In genomic region chr2:95019572-95019971, GRCh38 we compare ENCODE assay signal across 22 cellular contexts. TPM values are rescaled to one million over a fixed set of nuclear protein-coding genes. Genes with fewer than 3 reads are reported as not detected.
A peak's percentile ranks its signal among the peaks of the same experiment; 100 is the strongest.
DNase-seq lines count a peak whose midpoint lies in the region; ATAC-seq and TF ChIP-seq lines count a peak whose summit lies in the region.
"Had no signal": no experiment of that assay in that cellular context is flagged by ENCODE, and none has a peak within 500 bp of the region (broad histone marks: within the 10 kb centered on the region; RNA-seq: fewer than 3 reads in every experiment).

No MANE protein-coding gene starts in this region.

- H3K27ac ChIP-seq in KOPT-K1 (ENCODE audit: low read depth, low read length, poor library complexity, severe bottlenecking) (peak overlapping the region; percentile 28), angular gyrus (ENCODE audit: low read depth, low read length) (peak overlapping the region; percentile 56), osteoblast (ENCODE audit: low read depth, low read length) (no peak overlapping the region)
- H3K27ac ChIP-seq: KMS-11, Peyer's patch had no signal

- no peak overlapping the region for H3K4me2 ChIP-seq in osteoblast (ENCODE audit: insufficient read depth, low read length)
- H3K4me2 ChIP-seq: KMS-11 had no signal

- no peak overlapping the region for H2AFZ ChIP-seq in osteoblast (ENCODE audit: low read length)

- no peak overlapping the region for H3K4me3 Mint-ChIP-seq in glutamatergic neuron (ENCODE audit: unreplicated experiment)
- H3K4me3 Mint-ChIP-seq: CD4-positive, alpha-beta memory T cell had no signal

- ATAC-seq in GM19035 (IDR thresholded peaks at IDR 0.05; ENCODE audit: unreplicated experiment), result no peak
- ATAC-seq: HepG2, SK-N-SH treated with all-trans-retinoic acid at 6 μM for 48 hours had no signal

- H4K20me1 ChIP-seq in osteoblast (ENCODE audit: insufficient read depth, low read length), result no peaks in the 10 kb centered on the region

- no peaks in the 10 kb centered on the region for H3K79me2 ChIP-seq in osteoblast (ENCODE audit: insufficient read depth, low read length)

- H3K36me3 Mint-ChIP-seq in glutamatergic neuron (ENCODE audit: unreplicated experiment), result peaks cover 8% of the 10 kb centered on the region
- H3K36me3 Mint-ChIP-seq: CD4-positive, alpha-beta memory T cell had no signal

- peak overlapping the region; percentile 44 for H3K27ac Mint-ChIP-seq in glutamatergic neuron (ENCODE audit: unreplicated experiment)

- no peaks in the 10 kb centered on the region for H3K4me1 ChIP-seq in osteoblast (ENCODE audit: insufficient read depth, low read length)
- H3K4me1 ChIP-seq: Peyer's patch had no signal

- H3K36me3 ChIP-seq in KOPT-K1 (ENCODE audit: insufficient read depth, low read length) (no peaks in the 10 kb centered on the region), osteoblast (ENCODE audit: insufficient read depth, low read length) (no peaks in the 10 kb centered on the region)
- H3K36me3 ChIP-seq: Peyer's patch had no signal

- H3K9me3 Mint-ChIP-seq in glutamatergic neuron (ENCODE audit: unreplicated experiment), result peaks cover 6% of the 10 kb centered on the region

- H3K27me3 ChIP-seq in osteoblast (ENCODE audit: insufficient read depth, low read length), result peaks cover 30% of the 10 kb centered on the region

- H3K9me3 ChIP-seq in KOPT-K1 (ENCODE audit: insufficient read depth, low read length, poor library complexity, severe bottlenecking) (no peaks in the 10 kb centered on the region), osteoblast (ENCODE audit: low read depth, low read length) (no peaks in the 10 kb centered on the region)
- H3K9me3 ChIP-seq: Peyer's patch had no signal

- no peak for TF ChIP-seq CTCF in glutamatergic neuron (IDR thresholded peaks at IDR 0.05; ENCODE audit: partially characterized antibody, unreplicated experiment)
- TF ChIP-seq CTCF in osteoblast (IDR thresholded peaks at IDR 0.05; ENCODE audit: extremely low read depth, low read depth, low read length), result no peak

- no peak overlapping the region for H3K4me3 ChIP-seq in osteoblast (ENCODE audit: insufficient read depth, low read length)
- H3K4me3 ChIP-seq: Peyer's patch had no signal

- peaks cover 17% of the 10 kb centered on the region for H3K27me3 Mint-ChIP-seq in glutamatergic neuron (ENCODE audit: unreplicated experiment)
- H3K27me3 Mint-ChIP-seq: CD4-positive, alpha-beta memory T cell had no signal

- DNase-seq in glutamatergic neuron (no peak), osteoblast (ENCODE audit: insufficient read length, low spot score, missing footprints) (peak; percentile 37), NCI-H226 (no peak), SKM-1 (lab: John Stamatoyannopoulos, UW; ENCODE audit: unreplicated experiment) (no peak)
- DNase-seq in stimulated activated CD4-positive, alpha-beta T cell treated with anti-CD3 and anti-CD28 coated beads, Interleukin-12 subunit alpha, Interleukin-12 subunit beta, amount 100 ng/mL, for 4 hours, result no peak
- DNase-seq: Calu3; CD4-positive, alpha-beta memory T cell; GDM1; NCI-H1048; NCI-H1436 treated with DMSO at 0.1 percent for 48 hours; NCI-H2029 treated with DMSO at 0.1 percent for 48 hours; NCI-H510A treated with DMSO at 0.1 percent for 48 hours; Peyer's patch; SHP77 treated with DMSO at 0.1 percent for 48 hours had no signal

- H3K4me1 Mint-ChIP-seq in glutamatergic neuron (ENCODE audit: low read depth, unreplicated experiment), result peaks cover 11% of the 10 kb centered on the region

RNA-seq across cellular contexts. Expression of gene MAL, which starts 5.9 kb away (rescaled TPM):
- total RNA-seq in glutamatergic neuron (ENCODE audit: unreplicated experiment) (9.0 TPM), osteoblast (not detected in 2 replicates)
- total RNA-seq: Calu3, H1, HepG2, MCF 10A had no signal

Comparison
In these comparisons a context has a peak if more than half of its experiments do, and no peak if none do; other contexts are left out.
1. RNA of gene MAL, which starts 5.9 kb away (total RNA-seq): 9.0 TPM in glutamatergic neuron (single experiment); not detected in osteoblast; every median in the first group is over 10 times any median in the second.